16 cellular contexts compared by ENCODE assay signal in the genomic region with DNA sequence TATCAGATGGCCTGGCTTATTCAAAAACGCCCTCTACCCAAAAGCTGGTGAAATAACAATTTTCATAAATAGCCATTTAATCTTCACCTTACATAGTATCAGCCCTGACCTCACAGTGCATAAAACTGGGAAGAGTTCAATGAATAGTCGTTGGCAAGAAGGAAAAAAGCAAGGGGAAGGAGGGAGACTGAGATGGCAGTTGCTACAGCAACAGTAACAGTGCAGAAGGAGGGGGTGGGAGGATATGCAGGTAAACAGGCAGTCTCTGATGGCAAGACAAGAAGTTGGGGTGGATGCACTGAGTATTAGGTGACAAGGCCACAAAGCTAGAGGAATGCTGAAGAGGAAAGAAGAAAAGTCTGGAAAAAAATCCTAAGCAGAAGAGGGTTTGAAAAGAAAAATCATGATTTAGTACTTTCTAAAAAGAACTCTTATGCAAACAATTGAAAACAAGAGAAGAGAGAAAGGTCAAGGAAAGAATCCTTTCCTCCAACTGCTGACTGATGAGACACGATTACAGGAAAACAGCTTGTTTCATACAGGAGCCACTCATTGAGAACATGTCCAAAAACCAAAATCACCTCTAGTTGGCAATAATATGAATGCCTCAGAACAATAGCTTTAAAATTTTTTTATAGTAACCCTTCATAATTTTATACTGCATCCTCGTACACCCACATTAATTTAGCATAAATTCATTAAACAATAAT. TPM values are rescaled to one million over a fixed set of nuclear protein-coding genes. Genes with fewer than 3 reads are reported as not detected.
DNase-seq lines count a peak whose midpoint lies in the region; ATAC-seq and TF ChIP-seq lines count a peak whose summit lies in the region.
"Had no signal": no experiment of that assay in that cellular context is flagged by ENCODE, and none has a peak within 500 bp of the region (broad histone marks: within the 10 kb centered on the region; RNA-seq: fewer than 3 reads in every experiment).

No MANE protein-coding gene starts in this region.

- no peaks in the 10 kb centered on the region for H3K9me3 Mint-ChIP-seq in CD4-positive, CD25-positive, alpha-beta regulatory T cell
- H3K9me3 Mint-ChIP-seq in progenitor cell of endocrine pancreas (ENCODE audit: low read depth), result no peaks in the 10 kb centered on the region

- intact Hi-C loops in Panc1 (cut with micrococcal nuclease; ENCODE audit: unreplicated experiment), result loop anchor here (5.0 kb wide), 1 partner anchor 185 kb away; no protein-coding TSS in a partner anchor

- H3K4me3 ChIP-seq in CD4-positive, CD25-positive, alpha-beta regulatory T cell (ENCODE audit: low read depth, low read length), result no peak overlapping the region
- H3K4me3 ChIP-seq in Panc1 (ENCODE audit: low read depth in 2 of 2, low read length in 2 of 2) (no peak overlapping the region), fibroblast of villous mesenchyme (ENCODE audit: low read depth, low read length) (no peak overlapping the region)
- H3K4me3 ChIP-seq: psoas muscle had no signal

- no peak for ATAC-seq in CD4-positive, CD25-positive, alpha-beta regulatory T cell (ENCODE audit: low read depth in 2 of 2)
- ATAC-seq in Panc1 (no peak), HG02588 (IDR thresholded peaks at IDR 0.05; ENCODE audit: unreplicated experiment) (no peak)
- ATAC-seq: activated CD8-positive, alpha-beta memory T cell treated with anti-CD3 and anti-CD28 coated beads, Interleukin-2, amount 10 ng/mL, durations not matched to agents 7 days and 5 days; psoas muscle had no signal

- H3K27ac ChIP-seq in CD4-positive, CD25-positive, alpha-beta regulatory T cell (ENCODE audit: insufficient read depth, low read length, poor library complexity, severe bottlenecking), result no peak overlapping the region
- peak overlapping the region; percentile 51; the same call in 1 of the 2 replicates for H3K27ac ChIP-seq in Panc1 (ENCODE audit: low read length)
- H3K27ac ChIP-seq: psoas muscle had no signal

- H3K9me3 ChIP-seq in CD4-positive, CD25-positive, alpha-beta regulatory T cell (ENCODE audit: control insufficient read depth in 2 of 2, low read length in 2 of 2), result no peaks in the 10 kb centered on the region
- H3K9me3 ChIP-seq in Panc1 (ENCODE audit: control insufficient read depth, insufficient read depth, low read depth, low read length), result no peaks in the 10 kb centered on the region
- H3K9me3 ChIP-seq: psoas muscle had no signal

- DNase-seq in CD4-positive, CD25-positive, alpha-beta regulatory T cell, result no peak
- DNase-seq in Panc1 (ENCODE audit: low read depth, low spot score), result no peak
- peak; percentile 49 for DNase-seq in fibroblast of villous mesenchyme (ENCODE audit: low read depth)
- no peak for DNase-seq in progenitor cell of endocrine pancreas (ENCODE audit: low spot score, unreplicated experiment)
- DNase-seq in stimulated activated naive CD4-positive, alpha-beta T cell treated with Interleukin-2 at 50 U/mL for 16 hours (lab: John Stamatoyannopoulos, UW), result no peak
- DNase-seq in NCI-H1105 treated with DMSO at 0.1 percent for 48 hours (lab: John Stamatoyannopoulos, UW), result no peak
- no peak for DNase-seq in NCI-H2196 treated with DMSO at 0.1 percent for 48 hours (lab: John Stamatoyannopoulos, UW; ENCODE audit: unreplicated experiment)
- DNase-seq: activated CD4-positive, CD25-positive, alpha-beta regulatory T cell; activated CD8-positive, alpha-beta memory T cell treated with anti-CD3 and anti-CD28 coated beads, Interleukin-2, amount 10 ng/mL, durations not matched to agents 7 days and 5 days; activated naive CD4-positive, alpha-beta T cell treated with Interleukin-2 at 50 U/mL for 16 hours; glutamatergic neuron; NCI-H2029; NCI-H82; psoas muscle; T-helper 1 cell had no signal

- POLR2A ChIA-PET in Panc1 (lab: Charles Lee), result no interaction called here

- CTCF ChIA-PET in Panc1 (lab: Charles Lee), result no interaction called here

- peaks cover 7% of the 10 kb centered on the region for H3K36me3 ChIP-seq in CD4-positive, CD25-positive, alpha-beta regulatory T cell (ENCODE audit: control insufficient read depth, insufficient read depth, low read length)
- H3K36me3 ChIP-seq in Panc1 (ENCODE audit: control insufficient read depth, insufficient read depth, low read length), result no peaks in the 10 kb centered on the region; the same call in 1 of the 2 replicates

- no peak overlapping the region for H3K4me3 Mint-ChIP-seq in CD4-positive, CD25-positive, alpha-beta regulatory T cell
- H3K4me3 Mint-ChIP-seq in progenitor cell of endocrine pancreas (ENCODE audit: low read depth), result no peak overlapping the region
- H3K4me3 Mint-ChIP-seq: activated CD8-positive, alpha-beta memory T cell treated with anti-CD3 and anti-CD28 coated beads, Interleukin-2, amount 10 ng/mL, durations not matched to agents 7 days and 5 days had no signal

- H3K27ac Mint-ChIP-seq in CD4-positive, CD25-positive, alpha-beta regulatory T cell, result peak overlapping the region in 2 of 3 donors; percentile 49 to 59
- H3K27ac Mint-ChIP-seq in progenitor cell of endocrine pancreas, result peak overlapping the region; percentile 83
- H3K27ac Mint-ChIP-seq: activated CD8-positive, alpha-beta memory T cell treated with anti-CD3 and anti-CD28 coated beads, Interleukin-2, amount 10 ng/mL, durations not matched to agents 7 days and 5 days had no signal

- H3K27me3 ChIP-seq in CD4-positive, CD25-positive, alpha-beta regulatory T cell (ENCODE audit: control insufficient read depth, insufficient read depth, low read length), result no peaks in the 10 kb centered on the region
- H3K27me3 ChIP-seq in Panc1 (ENCODE audit: control insufficient read depth, insufficient read depth, low read length), result no peaks in the 10 kb centered on the region

- peaks cover 31% of the 10 kb centered on the region for H3K36me3 Mint-ChIP-seq in CD4-positive, CD25-positive, alpha-beta regulatory T cell
- H3K36me3 Mint-ChIP-seq in progenitor cell of endocrine pancreas (ENCODE audit: insufficient read depth), result peaks cover 6% of the 10 kb centered on the region

- H3K27me3 Mint-ChIP-seq in CD4-positive, CD25-positive, alpha-beta regulatory T cell, result no peaks in the 10 kb centered on the region
- H3K27me3 Mint-ChIP-seq in progenitor cell of endocrine pancreas, result no peaks in the 10 kb centered on the region
- H3K27me3 Mint-ChIP-seq: activated CD8-positive, alpha-beta memory T cell treated with anti-CD3 and anti-CD28 coated beads, Interleukin-2, amount 10 ng/mL, durations not matched to agents 7 days and 5 days had no signal

- peaks cover 15 to 35% (median 25%) of the 10 kb centered on the region in 4 donors for H3K4me1 Mint-ChIP-seq in CD4-positive, CD25-positive, alpha-beta regulatory T cell
- peaks cover 47% of the 10 kb centered on the region for H3K4me1 Mint-ChIP-seq in progenitor cell of endocrine pancreas (ENCODE audit: low read depth)

- no peaks in the 10 kb centered on the region for H3K4me1 ChIP-seq in CD4-positive, CD25-positive, alpha-beta regulatory T cell (ENCODE audit: control insufficient read depth, insufficient read depth, low read length, poor library complexity, severe bottlenecking)
- H3K4me1 ChIP-seq in Panc1 (ENCODE audit: control insufficient read depth, insufficient read depth, low read length), result peaks cover 27% of the 10 kb centered on the region
- H3K4me1 ChIP-seq: psoas muscle had no signal

- in situ Hi-C loops in Panc1 (cut with HindIII; ENCODE audit: low pct_unique_long_range_greater_than_20kb, low sequenced_read_pairs), result no loop called here

- BruUV-seq in Panc1 (replicated peaks; lab: Mats Ljungman, UMichigan), result no TSS peak

- TF ChIP-seq CTCF in Panc1 (IDR thresholded peaks at IDR 0.05), result peak; percentile 13
- no peak for TF ChIP-seq CTCF in fibroblast of villous mesenchyme (IDR thresholded peaks at IDR 0.05; ENCODE audit: insufficient read depth, low read depth, low read length)
- no peak for TF ChIP-seq CTCF in progenitor cell of endocrine pancreas (IDR thresholded peaks at IDR 0.05; ENCODE audit: unreplicated experiment)

RNA-seq across cellular contexts. Expression of a gene that starts 56.0 kb away (rescaled TPM):
- 56.9 TPM for total RNA-seq in CD4-positive, CD25-positive, alpha-beta regulatory T cell
- polyA plus RNA-seq in CD4-positive, CD25-positive, alpha-beta regulatory T cell, result 10 to 100 TPM; 43.9 to 56.2 (median 52.4) TPM
- total RNA-seq in Panc1 (2021; ENCODE audit: unreplicated experiment) (27.6 TPM), fibroblast of villous mesenchyme (24.2 and 30.0 TPM in 2 replicates), progenitor cell of endocrine pancreas (90.3 and 92.5 TPM in 2 replicates)
- 18.6 TPM for polyA plus RNA-seq in Panc1 (2012; ENCODE audit: insufficient read length)
